In the genomic region with DNA sequence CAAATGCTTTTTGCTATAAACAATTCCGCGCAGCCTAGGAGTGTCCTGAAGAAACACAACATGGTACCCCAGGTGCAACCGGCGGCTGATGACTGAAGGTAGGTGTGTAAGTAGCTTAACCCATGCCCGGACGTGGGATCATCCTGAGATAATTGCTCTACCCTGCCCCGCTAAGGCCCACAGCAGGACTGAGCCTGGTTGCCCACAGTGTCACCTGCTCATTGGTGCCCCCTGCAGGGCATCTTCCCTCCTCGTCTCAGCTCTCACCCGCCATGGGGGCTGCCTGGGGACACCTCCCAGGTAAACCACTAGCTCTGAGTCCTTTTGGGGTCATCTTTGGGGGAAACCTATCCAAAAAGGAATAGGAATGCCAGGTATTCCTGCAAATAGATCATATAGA, we compare ENCODE assay signal across 8 cellular contexts. TPM values are rescaled to one million over a fixed set of nuclear protein-coding genes. Genes with fewer than 3 reads are reported as not detected.
A peak's percentile ranks its signal among the peaks of the same experiment; 100 is the strongest.
DNase-seq lines count a peak whose midpoint lies in the region; ATAC-seq and TF ChIP-seq lines count a peak whose summit lies in the region.

No MANE protein-coding gene starts in this region.

- peak; percentile 48 for DNase-seq in COLO668 (lab: John Stamatoyannopoulos, UW; ENCODE audit: unreplicated experiment)
- DNase-seq in HuH-7.5 (ENCODE audit: low spot score) = peak; percentile 96
- DNase-seq in activated CD4-positive, alpha-beta T cell treated with anti-CD3 and anti-CD28 coated beads, Interleukin-2, amount 10 ng/mL, durations not matched to agents 7 days and 5 days = peak; percentile 56
- no peak for DNase-seq in esophagus squamous epithelium (lab: John Stamatoyannopoulos, UW)
- DNase-seq in stimulated activated CD4-positive, alpha-beta T cell treated with anti-CD3 and anti-CD28 coated beads, Interleukin-2, amount 100 ng/mL, for 48 hours = peak; percentile 58 to 64
- DNase-seq in ureter (ENCODE audit: low spot score) = no peak
- no peak for DNase-seq in NCI-H1436 treated with DMSO at 0.1 percent for 48 hours (lab: John Stamatoyannopoulos, UW)

- CTCF ChIA-PET in activated CD4-positive, alpha-beta T cell treated with anti-CD3 and anti-CD28 coated beads, Interleukin-2, amount 10 ng/mL, durations not matched to agents 7 days and 5 days (lab: Charles Lee) = interaction anchor here (0.5 to 1.6 kb wide), 9 partner anchors 9 to 114 kb away, joined by 3 to 7 read pairs (median 3); no protein-coding TSS in a partner anchor

- POLR2A ChIA-PET in activated CD4-positive, alpha-beta T cell treated with anti-CD3 and anti-CD28 coated beads, Interleukin-2, amount 10 ng/mL, durations not matched to agents 7 days and 5 days (lab: Charles Lee) = no interaction called here

- H3K9me3 Mint-ChIP-seq in activated CD4-positive, alpha-beta T cell treated with anti-CD3 and anti-CD28 coated beads, Interleukin-2, amount 10 ng/mL, durations not matched to agents 7 days and 5 days = no peaks in the 10 kb centered on the region

- TF ChIP-seq POLR2A in esophagus squamous epithelium (IDR thresholded peaks at IDR 0.05) = no peak

- ATAC-seq in HG02610 (IDR thresholded peaks at IDR 0.05; ENCODE audit: unreplicated experiment) = no peak

- H3K27ac ChIP-seq in esophagus squamous epithelium = no peak overlapping the region

- H3K36me3 Mint-ChIP-seq in activated CD4-positive, alpha-beta T cell treated with anti-CD3 and anti-CD28 coated beads, Interleukin-2, amount 10 ng/mL, durations not matched to agents 7 days and 5 days (ENCODE audit: low read depth) = peaks cover 4% of the 10 kb centered on the region

- no peak overlapping the region for H3K27ac Mint-ChIP-seq in activated CD4-positive, alpha-beta T cell treated with anti-CD3 and anti-CD28 coated beads, Interleukin-2, amount 10 ng/mL, durations not matched to agents 7 days and 5 days

- peaks cover 0 to under 1% (median 0%) of the 10 kb centered on the region in 3 donors for H3K4me1 ChIP-seq in esophagus squamous epithelium

- intact Hi-C loops in esophagus squamous epithelium (cut with DNase I) = no loop called here

- H3K36me3 ChIP-seq in esophagus squamous epithelium = peaks cover 0 to 28% (median 0%) of the 10 kb centered on the region in 3 donors

- H3K9me3 ChIP-seq in esophagus squamous epithelium = no peaks in the 10 kb centered on the region

- 75 to 89% methylated on average over 7 to 8 of the region's 9 CpGs for WGBS in esophagus squamous epithelium, 2 donors

- H3K4me3 ChIP-seq in esophagus squamous epithelium = no peak overlapping the region

- peaks cover 1% of the 10 kb centered on the region for H3K4me1 Mint-ChIP-seq in activated CD4-positive, alpha-beta T cell treated with anti-CD3 and anti-CD28 coated beads, Interleukin-2, amount 10 ng/mL, durations not matched to agents 7 days and 5 days

- peaks cover 0 to 2% (median 0%) of the 10 kb centered on the region in 4 donors for H3K27me3 ChIP-seq in esophagus squamous epithelium

- no peaks in the 10 kb centered on the region for H3K27me3 Mint-ChIP-seq in activated CD4-positive, alpha-beta T cell treated with anti-CD3 and anti-CD28 coated beads, Interleukin-2, amount 10 ng/mL, durations not matched to agents 7 days and 5 days

- TF ChIP-seq CTCF in esophagus squamous epithelium (IDR thresholded peaks at IDR 0.05) = peak in 4 of 6 experiments; percentile 15 to 40 (median 30)

- no peak overlapping the region for H3K4me3 Mint-ChIP-seq in activated CD4-positive, alpha-beta T cell treated with anti-CD3 and anti-CD28 coated beads, Interleukin-2, amount 10 ng/mL, durations not matched to agents 7 days and 5 days

RNA-seq across cellular contexts. Expression of a gene that starts 22.3 kb away (rescaled TPM):
- 10 to 100 TPM; 23.1 to 24.1 TPM for total RNA-seq in activated CD4-positive, alpha-beta T cell treated with anti-CD3 and anti-CD28 coated beads, Interleukin-2, amount 10 ng/mL, durations not matched to agents 7 days and 5 days
- total RNA-seq in esophagus squamous epithelium (10 to 100 TPM; 11.0 to 30.3 (median 15.5) TPM), ureter (25.3 TPM)

RNA-seq across cellular contexts. Expression of a gene that starts 52.2 kb away (rescaled TPM):
- total RNA-seq in activated CD4-positive, alpha-beta T cell treated with anti-CD3 and anti-CD28 coated beads, Interleukin-2, amount 10 ng/mL, durations not matched to agents 7 days and 5 days = 10 to 100 TPM; 20.6 to 22.2 TPM
- total RNA-seq in esophagus squamous epithelium (1 to 10 TPM; 1.7 to 3.8 (median 3.3) TPM), ureter (19.6 TPM)

RNA-seq across cellular contexts. Expression of a gene that starts 54.1 kb away (rescaled TPM):
- 1 to 10 TPM; 2.4 to 3.4 TPM for total RNA-seq in activated CD4-positive, alpha-beta T cell treated with anti-CD3 and anti-CD28 coated beads, Interleukin-2, amount 10 ng/mL, durations not matched to agents 7 days and 5 days
- total RNA-seq in esophagus squamous epithelium (under 1 TPM in 1 of 4 donors, not detected in 3; 0.70 TPM), ureter (4.4 TPM)

Comparison
In these comparisons a context has a peak if more than half of its experiments do, and no peak if none do; other contexts are left out.
1. DNase-seq: peak in COLO668 (single experiment), HuH-7.5 (single experiment), activated CD4-positive, alpha-beta T cell treated with anti-CD3 and anti-CD28 coated beads, Interleukin-2, amount 10 ng/mL, durations not matched to agents 7 days and 5 days (single experiment) and stimulated activated CD4-positive, alpha-beta T cell treated with anti-CD3 and anti-CD28 coated beads, Interleukin-2, amount 100 ng/mL, for 48 hours (2 of 2); none in esophagus squamous epithelium (single experiment), ureter (single experiment) and NCI-H1436 treated with DMSO at 0.1 percent for 48 hours (single experiment).